In genomic region chr6:89792881-89793280, GRCh38 we compare ENCODE assay signal across 8 cellular contexts. TPM values are rescaled to one million over a fixed set of nuclear protein-coding genes. Genes with fewer than 3 reads are reported as not detected.
DNase-seq lines count a peak whose midpoint lies in the region; ATAC-seq and TF ChIP-seq lines count a peak whose summit lies in the region.

No MANE protein-coding gene starts in this region.

- peak; percentile 40 for DNase-seq in AG20443 (ENCODE audit: low spot score)
- DNase-seq in GM10266 (ENCODE audit: extremely low spot score): peak; percentile 31
- DNase-seq in NCI-H524 treated with DMSO at 0.1 percent for 48 hours (lab: John Stamatoyannopoulos, UW): peak; percentile 2
- peak; percentile 34 for DNase-seq in astrocyte of the hippocampus (ENCODE audit: low read depth, low spot score)
- DNase-seq in dedifferentiated amniotic fluid mesenchymal stem cell (ENCODE audit: extremely low spot score): no peak

- no peaks in the 10 kb centered on the region for H3K9me3 ChIP-seq in liver (ENCODE audit: control insufficient read depth in 4 of 4, low read length in 3 of 4)

- TF ChIP-seq CTCF in GM10266 (IDR thresholded peaks at IDR 0.05; ENCODE audit: control insufficient read depth, insufficient read depth, low read depth, missing control alignments): peak; percentile 48
- peak; percentile 67 for TF ChIP-seq CTCF in liver (IDR thresholded peaks at IDR 0.05; ENCODE audit: low read depth, low read length, missing input control)

- H3K27me3 ChIP-seq in liver (ENCODE audit: control insufficient read depth in 4 of 4, insufficient read depth in 4 of 4, low read length in 3 of 4): no peaks in the 10 kb centered on the region

- H3K9ac ChIP-seq in liver (ENCODE audit: low read depth in 1 of 2, low read length in 2 of 2): no peak overlapping the region

- no peak overlapping the region for H3K27ac ChIP-seq in liver (ENCODE audit: low read depth in 1 of 2, low read length in 2 of 2)

- peak; percentile 78 to 89 for TF ChIP-seq RAD21 in liver (IDR thresholded peaks at IDR 0.05)

- 25% methylated on average over 2 of the region's 2 CpGs for WGBS in liver

- ATAC-seq in HG02642 (IDR thresholded peaks at IDR 0.05; ENCODE audit: poor library complexity, unreplicated experiment): peak; percentile 70
- no peak for ATAC-seq in HG02571 (IDR thresholded peaks at IDR 0.05; ENCODE audit: unreplicated experiment)

- peaks cover 0 to 28% (median 15%) of the 10 kb centered on the region in 4 donors for H3K36me3 ChIP-seq in liver (ENCODE audit: control insufficient read depth in 4 of 4, insufficient read depth in 3 of 4, low read depth in 1 of 4, low read length in 3 of 4)

- no peak overlapping the region for H3K4me3 ChIP-seq in liver (ENCODE audit: low read depth in 1 of 3, low read length in 3 of 3)

- H3K4me1 ChIP-seq in liver (ENCODE audit: control insufficient read depth in 4 of 4, insufficient read depth in 4 of 4, low read length in 3 of 4): peaks cover 0 to 15% (median 6%) of the 10 kb centered on the region in 4 donors

TF ChIP-seq in liver, 16 proteins besides CTCF, POLR2A, EP300 and RAD21:
- no peak for TF ChIP-seq SP1 (IDR thresholded peaks at IDR 0.05)
- peak; percentile 16 to 44 for TF ChIP-seq HNF4A (conservative IDR thresholded peaks at IDR 0.05)
- TF ChIP-seq TAF1 (conservative IDR thresholded peaks at IDR 0.05): no peak
- TF ChIP-seq RXRA (IDR thresholded peaks at IDR 0.05): peak in 1 of 2 donors; percentile 4
- no peak for TF ChIP-seq HNF4G (IDR thresholded peaks at IDR 0.05)
- TF ChIP-seq EGR1 (IDR thresholded peaks at IDR 0.05; ENCODE audit: low read depth in 2 of 2): no peak
- no peak for TF ChIP-seq GABPA (IDR thresholded peaks at IDR 0.05 in 1 of 2, conservative IDR thresholded peaks at IDR 0.05 in 1 of 2)
- TF ChIP-seq YY1 (IDR thresholded peaks at IDR 0.05): peak; percentile 24
- TF ChIP-seq FOXA1 (IDR thresholded peaks at IDR 0.05): no peak

RNA-seq across cellular contexts. Expression of gene MDN1, which starts 26.7 kb away (rescaled TPM):
- 10 to 100 TPM; 29.6 to 48.9 TPM for total RNA-seq in liver
- polyA plus RNA-seq in liver: 10 to 100 TPM in 1 of 2 donors, 1 to 10 TPM in 1; 5.4 to 16.0 TPM

RNA-seq across cellular contexts. Expression of gene CASP8AP2, which starts 36.8 kb away (rescaled TPM):
- total RNA-seq in liver: 10 to 100 TPM in 1 of 2 donors, 1 to 10 TPM in 1; 7.3 to 12.2 TPM
- polyA plus RNA-seq in liver: 1 to 10 TPM; 1.9 to 7.0 TPM
